In the genomic region with DNA sequence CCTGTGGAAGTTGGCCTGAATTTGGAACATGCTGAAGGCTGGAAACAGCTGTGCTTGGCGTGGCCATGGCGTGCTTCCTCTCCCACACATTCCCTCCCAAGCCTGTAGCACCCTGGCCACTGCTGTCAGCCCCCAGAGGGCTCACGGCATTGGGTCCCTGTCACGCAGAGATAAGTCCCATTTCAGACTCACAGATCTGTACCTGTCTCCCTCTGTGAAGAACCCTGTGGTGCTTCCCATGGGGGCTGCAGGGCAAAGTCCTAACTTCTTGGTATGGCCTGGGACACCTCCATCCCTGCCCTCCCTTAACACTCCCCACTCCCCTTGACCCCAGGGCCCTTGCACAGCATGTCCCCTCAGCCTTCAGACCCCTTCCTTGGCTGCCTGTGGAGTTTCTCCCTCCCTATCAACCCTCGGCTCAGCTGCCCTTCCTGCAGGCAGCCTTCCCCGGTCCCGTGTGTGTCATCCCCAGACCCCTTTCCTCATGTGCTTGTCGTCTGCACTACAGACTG, we compare ENCODE assay signal across 19 cellular contexts. TPM values are rescaled to one million over a fixed set of nuclear protein-coding genes. Genes with fewer than 3 reads are reported as not detected.
DNase-seq lines count a peak whose midpoint lies in the region; ATAC-seq and TF ChIP-seq lines count a peak whose summit lies in the region.
"Had no signal": no experiment of that assay in that cellular context is flagged by ENCODE, and none has a peak within 500 bp of the region (broad histone marks: within the 10 kb centered on the region; RNA-seq: fewer than 3 reads in every experiment).

No MANE protein-coding gene starts in this region.

- no peak for TF ChIP-seq POLR2A in gastrocnemius medialis (IDR thresholded peaks at IDR 0.05)

- H3K9me3 ChIP-seq in left ventricle myocardium inferior (replicated peaks) (peaks cover 4% of the 10 kb centered on the region), gastrocnemius medialis (no peaks in the 10 kb centered on the region)
- H3K9me3 ChIP-seq: thyroid gland had no signal

- H3K36me3 ChIP-seq in left ventricle myocardium inferior (peaks cover 15% of the 10 kb centered on the region), gastrocnemius medialis (no peaks in the 10 kb centered on the region)
- H3K36me3 ChIP-seq: thyroid gland had no signal

- peaks cover 0 to 2% of the 10 kb centered on the region in 2 donors for H3K36me3 Mint-ChIP-seq in CD14-positive monocyte

- intact Hi-C loops in CD14-positive monocyte (cut with micrococcal nuclease): no loop called here
- intact Hi-C loops in left ventricle myocardium inferior (cut with micrococcal nuclease): no loop called here
- intact Hi-C loops in gastrocnemius medialis (cut with DNase I; ENCODE audit: low total_unique reads): no loop called here

- peak overlapping the region in 1 of 7 donors; percentile 70 for H3K27ac Mint-ChIP-seq in CD14-positive monocyte

- no peak overlapping the region for H3K4me3 Mint-ChIP-seq in CD14-positive monocyte
- H3K4me3 Mint-ChIP-seq: central memory CD8-positive, alpha-beta T cell had no signal

- peaks cover 0 to 1% (median 0%) of the 10 kb centered on the region in 3 donors for H3K27me3 Mint-ChIP-seq in CD14-positive monocyte (ENCODE audit: low read depth in 3 of 3)

- TF ChIP-seq CTCF in CD14-positive monocyte (IDR thresholded peaks at IDR 0.05): no peak
- TF ChIP-seq CTCF in left ventricle myocardium inferior (IDR thresholded peaks at IDR 0.05; ENCODE audit: borderline replicate concordance): no peak
- no peak for TF ChIP-seq CTCF in gastrocnemius medialis (IDR thresholded peaks at IDR 0.05 in 4 of 5, conservative IDR thresholded peaks at IDR 0.05 in 1 of 5)

- DNase-seq in CD14-positive monocyte (ENCODE audit: low spot score): peak; percentile 20
- peak; percentile 67 for DNase-seq in dermis blood vessel endothelial cell
- DNase-seq in left ventricle myocardium inferior: peak; percentile 70
- DNase-seq in gastrocnemius medialis: peak in 1 of 2 donors; percentile 22
- no peak for DNase-seq in Ammon's horn (ENCODE audit: low spot score)
- DNase-seq: activated effector memory CD4-positive, alpha-beta T cell treated with Interleukin-2 at 50 U/mL for 16 hours; C1 segment of cervical spinal cord; GF-D8; NCI-H69; nucleus accumbens; small intestine; stimulated activated CD4-positive, alpha-beta T cell treated with anti-CD3 and anti-CD28 coated beads, Interleukin-4, amount 100 ng/mL, for 4 hours; stimulated activated CD8-positive, alpha-beta memory T cell treated with anti-CD3 and anti-CD28 coated beads, Interleukin-4, amount 100 ng/mL, for 48 hours; thyroid gland had no signal

- H3K27ac ChIP-seq in left ventricle myocardium inferior (replicated peaks) (peak overlapping the region; percentile 96), gastrocnemius medialis (peak overlapping the region; percentile 88 to 96 (median 92))
- H3K27ac ChIP-seq: SJSA1 had no signal

- in situ Hi-C loops in gastrocnemius medialis (cut with MboI; ENCODE audit: low sequenced_read_pairs in 4 of 4): loop anchor here in 1 of 4 donors (5.0 kb wide), 1 partner anchor 46 kb away; no protein-coding TSS in a partner anchor

- no peaks in the 10 kb centered on the region for H3K27me3 ChIP-seq in left ventricle myocardium inferior (ENCODE audit: low read depth)
- H3K27me3 ChIP-seq in gastrocnemius medialis: no peaks in the 10 kb centered on the region
- H3K27me3 ChIP-seq: SJSA1, thyroid gland had no signal

- H3K4me3 ChIP-seq in left ventricle myocardium inferior (no peak overlapping the region), gastrocnemius medialis (no peak overlapping the region)
- H3K4me3 ChIP-seq: SJSA1, thyroid gland had no signal

- H3K4me1 ChIP-seq in left ventricle myocardium inferior (peaks cover 81% of the 10 kb centered on the region), gastrocnemius medialis (peaks cover 61 to 72% of the 10 kb centered on the region in 2 donors)

- ATAC-seq in gastrocnemius medialis: no peak
- ATAC-seq in GM19463 (IDR thresholded peaks at IDR 0.05; ENCODE audit: unreplicated experiment): no peak
- ATAC-seq in GM18870 (IDR thresholded peaks at IDR 0.05; ENCODE audit: unreplicated experiment): no peak
- no peak for ATAC-seq in activated CD4-positive, CD25-positive, alpha-beta regulatory T cell treated with anti-CD3 and anti-CD28 coated beads, Interleukin-2, amount 50 U/mL, for 24 hours

- H3K9me3 Mint-ChIP-seq in CD14-positive monocyte: peaks cover 0 to 3% (median 0%) of the 10 kb centered on the region in 7 donors

- peaks cover 23% of the 10 kb centered on the region for H3K4me1 Mint-ChIP-seq in CD14-positive monocyte

RNA-seq across cellular contexts. Expression of a gene that starts 28.6 kb away (rescaled TPM):
- polyA plus RNA-seq in CD14-positive monocyte: 100 to 1,000 TPM; 107 to 118 TPM
- total RNA-seq in dermis blood vessel endothelial cell: 12.8 and 14.4 TPM in 2 replicates
- 29.9 TPM for total RNA-seq in left ventricle myocardium inferior
- total RNA-seq in gastrocnemius medialis: 10 to 100 TPM; 22.9 to 37.5 (median 30.1) TPM
